9 cellular contexts compared by ENCODE assay signal in the genomic region with DNA sequence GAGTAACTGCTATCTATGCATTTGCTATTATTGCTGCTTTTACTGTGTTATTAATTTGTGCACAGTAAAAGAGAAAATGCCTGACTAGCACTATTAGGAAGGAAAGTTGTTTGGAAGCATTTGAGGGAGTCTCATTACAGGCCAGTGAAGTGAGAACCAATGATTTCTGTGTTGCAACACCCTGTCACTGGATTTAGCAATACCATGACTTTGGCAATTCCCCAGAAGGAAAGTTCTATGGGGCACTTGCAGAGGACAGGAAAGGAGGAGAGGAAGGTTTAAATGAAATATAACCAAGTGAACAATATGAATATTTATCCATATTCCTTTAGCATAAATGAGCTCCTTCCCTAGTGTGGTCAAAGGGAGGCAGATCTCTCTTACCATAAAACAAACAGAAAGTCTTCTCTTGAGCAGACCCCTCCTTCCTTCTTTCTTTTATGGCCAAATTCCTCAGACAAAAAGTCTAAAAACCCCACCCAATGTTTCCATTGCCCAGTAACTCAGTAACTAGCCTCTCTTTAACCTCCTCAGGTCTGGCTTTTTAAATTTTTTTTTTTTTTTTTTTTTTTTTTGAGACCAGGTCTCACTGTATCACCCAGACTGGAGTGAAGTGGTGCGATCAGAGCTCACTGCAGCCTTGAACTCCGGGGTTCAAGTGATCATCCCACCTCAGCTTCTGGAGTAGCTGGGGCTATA. TPM values are rescaled to one million over a fixed set of nuclear protein-coding genes. Genes with fewer than 3 reads are reported as not detected.
DNase-seq lines count a peak whose midpoint lies in the region; ATAC-seq and TF ChIP-seq lines count a peak whose summit lies in the region.
"Had no signal": no experiment of that assay in that cellular context is flagged by ENCODE, and none has a peak within 500 bp of the region (broad histone marks: within the 10 kb centered on the region; RNA-seq: fewer than 3 reads in every experiment).

No MANE protein-coding gene starts in this region.

- WGBS in psoas muscle, 3 donors, result 83 to 98% (median 92%) methylated on average over 2 of the region's 2 CpGs
- WGBS in testis, 2 donors, result 90 to 93% methylated on average over 2 of the region's 2 CpGs

- ATAC-seq in psoas muscle, result peak; percentile 55 to 74 (median 61)

- H3K4me1 ChIP-seq in psoas muscle (peaks cover 50% of the 10 kb centered on the region), testis (peaks cover 14% of the 10 kb centered on the region)

- intact Hi-C loops in psoas muscle (cut with DNase I), result no loop called here
- intact Hi-C loops in testis (cut with DNase I; ENCODE audit: low total_unique reads), result loop anchor here (10.0 kb wide), 1 partner anchor 547 kb away; no protein-coding TSS in a partner anchor

- TF ChIP-seq CTCF in psoas muscle (IDR thresholded peaks at IDR 0.05), result no peak
- no peak for TF ChIP-seq CTCF in testis (IDR thresholded peaks at IDR 0.05)

- no peaks in the 10 kb centered on the region for H3K9me3 ChIP-seq in psoas muscle
- H3K9me3 ChIP-seq in testis, result no peaks in the 10 kb centered on the region

- DNase-seq in GM03348 (ENCODE audit: low spot score) (peak; percentile 80), SKM-1 (lab: John Stamatoyannopoulos, UW; ENCODE audit: unreplicated experiment) (peak; percentile 79), globus pallidus (ENCODE audit: low spot score) (peak; percentile 47), psoas muscle (no peak), testis (no peak), NCI-H526 treated with DMSO at 0.1 percent for 48 hours (lab: John Stamatoyannopoulos, UW) (no peak)
- no peak for DNase-seq in activated naive CD4-positive, alpha-beta T cell treated with anti-CD3 and anti-CD28 coated beads, Interleukin-2, amount 50 U/mL, for 16 hours
- DNase-seq in stimulated activated naive CD4-positive, alpha-beta T cell (lab: John Stamatoyannopoulos, UW), result no peak
- DNase-seq: stimulated activated CD4-positive, alpha-beta T cell treated with anti-CD3 and anti-CD28 coated beads, Interleukin-1b, Interleukin-23, amount 100 ng/mL, for 48 hours had no signal

- H3K36me3 ChIP-seq in psoas muscle (ENCODE audit: insufficient read depth in 1 of 2, low read depth in 1 of 2) (no peaks in the 10 kb centered on the region), testis (ENCODE audit: low read depth, missing control alignments) (no peaks in the 10 kb centered on the region)

- no peak for TF ChIP-seq POLR2A in testis (IDR thresholded peaks at IDR 0.05)

- H3K27ac ChIP-seq in psoas muscle, result peak overlapping the region; percentile 17
- H3K27ac ChIP-seq in testis, result no peak overlapping the region

- H3K4me3 ChIP-seq in psoas muscle, result no peak overlapping the region
- no peak overlapping the region for H3K4me3 ChIP-seq in testis

- no peaks in the 10 kb centered on the region for H3K27me3 ChIP-seq in psoas muscle (ENCODE audit: insufficient read depth in 3 of 3, low read length in 2 of 3)
- no peaks in the 10 kb centered on the region for H3K27me3 ChIP-seq in testis

RNA-seq across cellular contexts. Expression of gene TLR5, which starts 5.5 kb away (rescaled TPM):
- total RNA-seq in psoas muscle, result 1 to 10 TPM in 3 of 4 donors, under 1 TPM in 1; 0.80 to 3.1 (median 1.9) TPM
- polyA plus RNA-seq in psoas muscle, result under 1 TPM; 0.20 to 0.75 (median 0.46) TPM
- total RNA-seq in testis, result 10 to 100 TPM in 1 of 2 donors, 1 to 10 TPM in 1; 4.2 to 13.8 TPM
- polyA plus RNA-seq in testis (ENCODE audit: insufficient read depth, low read depth, low replicate concordance), result 5.4 TPM

Comparison
In these comparisons a context has a peak if more than half of its experiments do, and no peak if none do; other contexts are left out.
1. DNase-seq: peak in GM03348 (single experiment), SKM-1 (single experiment) and globus pallidus (single experiment); none in psoas muscle (0 of 2), testis (single experiment), activated naive CD4-positive, alpha-beta T cell treated with anti-CD3 and anti-CD28 coated beads, Interleukin-2, amount 50 U/mL, for 16 hours (single experiment), NCI-H526 treated with DMSO at 0.1 percent for 48 hours (single experiment) and stimulated activated naive CD4-positive, alpha-beta T cell (0 of 6).